ENCODE assay signal across 26 cellular contexts in genomic region chr9:126879288-126879687, GRCh38.
"Had no signal": no experiment of that assay in that cellular context is flagged by ENCODE, and none has a peak within 500 bp of the region (broad histone marks: within the 10 kb centered on the region; RNA-seq: fewer than 3 reads in every experiment).

No MANE protein-coding gene starts in this region.

- H3K9ac ChIP-seq: neural progenitor cell had no signal

- H3K4me2 ChIP-seq: hepatocyte, neural progenitor cell had no signal

- H3K4me3 Mint-ChIP-seq: dendritic cell treated with granulocyte-macrophage colony-stimulating factor and Interleukin-4, amounts not matched to agents 40 ng/mL and 50 ng/mL, for 4 days; naive thymus-derived CD4-positive, alpha-beta T cell; nephron; neural progenitor cell; stimulated activated naive B cell treated with anti-CD40 and anti-IgM and Interleukin-4, amounts not matched to agents 10 μg/mL and 1 μg/mL and 100 μg/mL, for 72 hours; stimulated activated naive CD8-positive, alpha-beta T cell treated with anti-CD3 and anti-CD28 coated beads, Interleukin-15, amount 100 ng/mL, for 72 hours; type B pancreatic cell had no signal

- ATAC-seq: gastrocnemius medialis; heart left ventricle; left cardiac atrium; left lung; naive thymus-derived CD4-positive, alpha-beta T cell; right cardiac atrium; stimulated activated naive B cell treated with anti-CD40 and anti-IgM and Interleukin-4, amounts not matched to agents 10 μg/mL and 1 μg/mL and 100 μg/mL, for 72 hours; stimulated activated naive CD8-positive, alpha-beta T cell treated with anti-CD3 and anti-CD28 coated beads, Interleukin-15, amount 100 ng/mL, for 72 hours had no signal

- H3K9me3 ChIP-seq: gastrocnemius medialis, heart left ventricle, left lung, psoas muscle, testis, tibial artery had no signal

- H3K36me3 ChIP-seq: neural progenitor cell had no signal

- DNase-seq: central memory CD4-positive, alpha-beta T cell; effector memory CD4-positive, alpha-beta T cell; gastrocnemius medialis; heart left ventricle; kidney; left cardiac atrium; left lung; mesendoderm; midbrain; naive thymus-derived CD4-positive, alpha-beta T cell; psoas muscle; right cardiac atrium; stimulated activated CD4-positive, alpha-beta T cell treated with anti-CD3 and anti-CD28 coated beads, Interleukin-15, amount 100 ng/mL, for 24 hours; stimulated activated CD4-positive, alpha-beta T cell treated with anti-CD3 and anti-CD28 coated beads, Interleukin-2, amount 100 ng/mL, for 48 hours; stimulated activated naive B cell treated with anti-CD40 and anti-IgM and Interleukin-4, amounts not matched to agents 10 μg/mL and 1 μg/mL and 100 μg/mL, for 72 hours; stimulated activated naive CD8-positive, alpha-beta T cell treated with anti-CD3 and anti-CD28 coated beads, Interleukin-15, amount 100 ng/mL, for 72 hours; testis; tibial artery had no signal

- H3K9me3 Mint-ChIP-seq: dendritic cell treated with granulocyte-macrophage colony-stimulating factor and Interleukin-4, amounts not matched to agents 40 ng/mL and 50 ng/mL, for 4 days; nephron; neural progenitor cell; stimulated activated naive B cell treated with anti-CD40 and anti-IgM and Interleukin-4, amounts not matched to agents 10 μg/mL and 1 μg/mL and 100 μg/mL, for 72 hours; stimulated activated naive CD8-positive, alpha-beta T cell treated with anti-CD3 and anti-CD28 coated beads, Interleukin-15, amount 100 ng/mL, for 72 hours; type B pancreatic cell had no signal

- H3K4me3 ChIP-seq: gastrocnemius medialis, heart left ventricle, hepatocyte, left lung, neural progenitor cell, psoas muscle, skin epidermis, testis, tibial artery had no signal

- H3K27me3 Mint-ChIP-seq: dendritic cell treated with granulocyte-macrophage colony-stimulating factor and Interleukin-4, amounts not matched to agents 40 ng/mL and 50 ng/mL, for 4 days; naive thymus-derived CD4-positive, alpha-beta T cell; stimulated activated naive B cell treated with anti-CD40 and anti-IgM and Interleukin-4, amounts not matched to agents 10 μg/mL and 1 μg/mL and 100 μg/mL, for 72 hours; stimulated activated naive CD8-positive, alpha-beta T cell treated with anti-CD3 and anti-CD28 coated beads, Interleukin-15, amount 100 ng/mL, for 72 hours; type B pancreatic cell had no signal

- H3K27me3 ChIP-seq: gastrocnemius medialis, heart left ventricle, hepatocyte, left lung, neural progenitor cell, testis, tibial artery had no signal

- H2AFZ ChIP-seq: hepatocyte, neural progenitor cell had no signal

- H3K27ac Mint-ChIP-seq: dendritic cell treated with granulocyte-macrophage colony-stimulating factor and Interleukin-4, amounts not matched to agents 40 ng/mL and 50 ng/mL, for 4 days; naive thymus-derived CD4-positive, alpha-beta T cell; nephron; neural progenitor cell; stimulated activated naive B cell treated with anti-CD40 and anti-IgM and Interleukin-4, amounts not matched to agents 10 μg/mL and 1 μg/mL and 100 μg/mL, for 72 hours; stimulated activated naive CD8-positive, alpha-beta T cell treated with anti-CD3 and anti-CD28 coated beads, Interleukin-15, amount 100 ng/mL, for 72 hours; type B pancreatic cell had no signal

- H3K4me1 ChIP-seq: testis had no signal

- FAIRE-seq: colon, endometrium, kidney had no signal

- H3K27ac ChIP-seq: gastrocnemius medialis, heart left ventricle, hepatocyte, left lung, neural progenitor cell, psoas muscle, skin epidermis, testis, tibial artery had no signal
